ENCODE assay signal across 1 cellular context in the genomic region with DNA sequence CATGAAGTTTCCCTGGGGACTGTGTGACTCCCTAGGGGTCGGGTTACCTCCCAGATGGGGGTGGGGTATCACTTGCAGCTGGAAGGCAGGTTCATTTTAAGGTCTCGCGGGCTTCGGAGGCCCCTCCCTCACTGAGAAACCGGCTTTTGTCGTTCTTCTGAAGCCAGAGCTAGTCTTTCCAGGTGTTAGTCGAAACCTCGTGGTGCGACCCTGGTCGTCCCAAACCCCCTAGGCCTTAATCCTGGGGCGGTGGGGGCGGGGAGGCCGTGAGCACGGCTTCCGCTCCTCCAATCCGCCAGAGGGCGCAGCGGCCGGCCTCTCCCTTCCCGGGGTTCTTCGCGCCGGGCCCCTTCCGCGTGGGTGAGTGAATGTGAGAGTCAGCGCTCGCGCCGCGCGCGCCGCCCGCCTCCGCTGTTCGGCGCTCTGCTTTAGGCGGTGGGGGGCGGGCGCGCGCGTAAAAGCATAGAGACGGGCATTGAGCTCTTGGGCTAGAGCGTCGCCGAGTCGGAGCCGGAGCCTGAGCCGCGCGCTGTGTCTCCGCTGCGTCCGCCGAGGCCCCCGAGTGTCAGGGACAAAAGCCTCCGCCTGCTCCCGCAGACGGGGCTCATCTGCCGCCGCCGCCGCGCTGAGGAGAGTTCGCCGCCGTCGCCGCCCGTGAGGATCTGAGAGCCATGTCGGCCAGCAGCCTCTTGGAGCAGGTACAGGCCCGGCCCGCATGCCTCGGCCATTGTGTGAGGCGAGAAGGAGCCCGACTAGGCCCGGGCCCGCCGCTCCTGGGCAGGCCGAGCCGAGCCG.
TF ChIP-seq lines count a peak whose summit lies in the region.

A gene (plus strand): TSS at position 491 of the 795 bp plus-strand sequence. CDS start 181 bp downstream, at position 672.

TF ChIP-seq in HepG2, 621 proteins besides CTCF, POLR2A, EP300 and RAD21 (continued from another document and continues in another):
- TF ChIP-seq PPARG (CRISPR knock-in tag; conservative IDR thresholded peaks at IDR 0.05) (0 out of 2 replicates have a peak, but pooled peaks have one; percentile 29), RFXAP (CRISPR knock-in tag; IDR thresholded peaks at IDR 0.05; ENCODE audit: borderline replicate concordance) (peak; percentile 57; the same call in 1 of the 2 replicates), FOXC1 (CRISPR knock-in tag; IDR thresholded peaks at IDR 0.05; ENCODE audit: borderline replicate concordance) (peak; percentile 38; the same call in 1 of the 2 replicates), FOXK1 (CRISPR knock-in tag; IDR thresholded peaks at IDR 0.05; ENCODE audit: borderline replicate concordance, low read depth) (peak; percentile 64), NR2F1 (CRISPR knock-in tag; IDR thresholded peaks at IDR 0.05) (0 out of 4 replicates have a peak, but pooled peaks of 1 of the 2 experiments have one; percentile 19), NAIF1 (CRISPR knock-in tag; IDR thresholded peaks at IDR 0.05; ENCODE audit: borderline replicate concordance) (peak; percentile 76), CEBPG (CRISPR knock-in tag; IDR thresholded peaks at IDR 0.05) (peak; percentile 7; the same call in 1 of the 2 replicates), ZNF749 (CRISPR knock-in tag; IDR thresholded peaks at IDR 0.05; ENCODE audit: borderline replicate concordance) (0 out of 2 replicates have a peak, but pooled peaks have one; percentile 59), TOPORS (CRISPR knock-in tag; IDR thresholded peaks at IDR 0.05) (no peak; the same call in none of the 2 replicates), ZBTB42 (CRISPR knock-in tag; IDR thresholded peaks at IDR 0.05) (no peak; the same call in none of the 2 replicates), MAZ (IDR thresholded peaks at IDR 0.05; ENCODE audit: borderline replicate concordance, low read depth, low read length) (peak; percentile 91; the same call in 1 of the 2 replicates), MAZ (CRISPR knock-in tag; IDR thresholded peaks at IDR 0.05; ENCODE audit: low read depth) (peak; percentile 89)
- TF ChIP-seq, protein P1, sequence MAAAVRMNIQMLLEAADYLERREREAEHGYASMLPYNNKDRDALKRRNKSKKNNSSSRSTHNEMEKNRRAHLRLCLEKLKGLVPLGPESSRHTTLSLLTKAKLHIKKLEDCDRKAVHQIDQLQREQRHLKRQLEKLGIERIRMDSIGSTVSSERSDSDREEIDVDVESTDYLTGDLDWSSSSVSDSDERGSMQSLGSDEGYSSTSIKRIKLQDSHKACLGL (CRISPR knock-in tag; IDR thresholded peaks at IDR 0.05), result peak; percentile 53; the same call in 1 of the 2 replicates
- TF ChIP-seq, protein P2, sequence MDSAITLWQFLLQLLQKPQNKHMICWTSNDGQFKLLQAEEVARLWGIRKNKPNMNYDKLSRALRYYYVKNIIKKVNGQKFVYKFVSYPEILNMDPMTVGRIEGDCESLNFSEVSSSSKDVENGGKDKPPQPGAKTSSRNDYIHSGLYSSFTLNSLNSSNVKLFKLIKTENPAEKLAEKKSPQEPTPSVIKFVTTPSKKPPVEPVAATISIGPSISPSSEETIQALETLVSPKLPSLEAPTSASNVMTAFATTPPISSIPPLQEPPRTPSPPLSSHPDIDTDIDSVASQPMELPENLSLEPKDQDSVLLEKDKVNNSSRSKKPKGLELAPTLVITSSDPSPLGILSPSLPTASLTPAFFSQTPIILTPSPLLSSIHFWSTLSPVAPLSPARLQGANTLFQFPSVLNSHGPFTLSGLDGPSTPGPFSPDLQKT (CRISPR knock-in tag; IDR thresholded peaks at IDR 0.05; ENCODE audit: borderline replicate concordance), result no peak
- TF ChIP-seq, protein P3, sequence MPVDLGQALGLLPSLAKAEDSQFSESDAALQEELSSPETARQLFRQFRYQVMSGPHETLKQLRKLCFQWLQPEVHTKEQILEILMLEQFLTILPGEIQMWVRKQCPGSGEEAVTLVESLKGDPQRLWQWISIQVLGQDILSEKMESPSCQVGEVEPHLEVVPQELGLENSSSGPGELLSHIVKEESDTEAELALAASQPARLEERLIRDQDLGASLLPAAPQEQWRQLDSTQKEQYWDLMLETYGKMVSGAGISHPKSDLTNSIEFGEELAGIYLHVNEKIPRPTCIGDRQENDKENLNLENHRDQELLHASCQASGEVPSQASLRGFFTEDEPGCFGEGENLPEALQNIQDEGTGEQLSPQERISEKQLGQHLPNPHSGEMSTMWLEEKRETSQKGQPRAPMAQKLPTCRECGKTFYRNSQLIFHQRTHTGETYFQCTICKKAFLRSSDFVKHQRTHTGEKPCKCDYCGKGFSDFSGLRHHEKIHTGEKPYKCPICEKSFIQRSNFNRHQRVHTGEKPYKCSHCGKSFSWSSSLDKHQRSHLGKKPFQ (CRISPR knock-in tag; IDR thresholded peaks at IDR 0.05; ENCODE audit: insufficient replicate concordance), result peak; percentile 32
- TF ChIP-seq, protein P4, sequence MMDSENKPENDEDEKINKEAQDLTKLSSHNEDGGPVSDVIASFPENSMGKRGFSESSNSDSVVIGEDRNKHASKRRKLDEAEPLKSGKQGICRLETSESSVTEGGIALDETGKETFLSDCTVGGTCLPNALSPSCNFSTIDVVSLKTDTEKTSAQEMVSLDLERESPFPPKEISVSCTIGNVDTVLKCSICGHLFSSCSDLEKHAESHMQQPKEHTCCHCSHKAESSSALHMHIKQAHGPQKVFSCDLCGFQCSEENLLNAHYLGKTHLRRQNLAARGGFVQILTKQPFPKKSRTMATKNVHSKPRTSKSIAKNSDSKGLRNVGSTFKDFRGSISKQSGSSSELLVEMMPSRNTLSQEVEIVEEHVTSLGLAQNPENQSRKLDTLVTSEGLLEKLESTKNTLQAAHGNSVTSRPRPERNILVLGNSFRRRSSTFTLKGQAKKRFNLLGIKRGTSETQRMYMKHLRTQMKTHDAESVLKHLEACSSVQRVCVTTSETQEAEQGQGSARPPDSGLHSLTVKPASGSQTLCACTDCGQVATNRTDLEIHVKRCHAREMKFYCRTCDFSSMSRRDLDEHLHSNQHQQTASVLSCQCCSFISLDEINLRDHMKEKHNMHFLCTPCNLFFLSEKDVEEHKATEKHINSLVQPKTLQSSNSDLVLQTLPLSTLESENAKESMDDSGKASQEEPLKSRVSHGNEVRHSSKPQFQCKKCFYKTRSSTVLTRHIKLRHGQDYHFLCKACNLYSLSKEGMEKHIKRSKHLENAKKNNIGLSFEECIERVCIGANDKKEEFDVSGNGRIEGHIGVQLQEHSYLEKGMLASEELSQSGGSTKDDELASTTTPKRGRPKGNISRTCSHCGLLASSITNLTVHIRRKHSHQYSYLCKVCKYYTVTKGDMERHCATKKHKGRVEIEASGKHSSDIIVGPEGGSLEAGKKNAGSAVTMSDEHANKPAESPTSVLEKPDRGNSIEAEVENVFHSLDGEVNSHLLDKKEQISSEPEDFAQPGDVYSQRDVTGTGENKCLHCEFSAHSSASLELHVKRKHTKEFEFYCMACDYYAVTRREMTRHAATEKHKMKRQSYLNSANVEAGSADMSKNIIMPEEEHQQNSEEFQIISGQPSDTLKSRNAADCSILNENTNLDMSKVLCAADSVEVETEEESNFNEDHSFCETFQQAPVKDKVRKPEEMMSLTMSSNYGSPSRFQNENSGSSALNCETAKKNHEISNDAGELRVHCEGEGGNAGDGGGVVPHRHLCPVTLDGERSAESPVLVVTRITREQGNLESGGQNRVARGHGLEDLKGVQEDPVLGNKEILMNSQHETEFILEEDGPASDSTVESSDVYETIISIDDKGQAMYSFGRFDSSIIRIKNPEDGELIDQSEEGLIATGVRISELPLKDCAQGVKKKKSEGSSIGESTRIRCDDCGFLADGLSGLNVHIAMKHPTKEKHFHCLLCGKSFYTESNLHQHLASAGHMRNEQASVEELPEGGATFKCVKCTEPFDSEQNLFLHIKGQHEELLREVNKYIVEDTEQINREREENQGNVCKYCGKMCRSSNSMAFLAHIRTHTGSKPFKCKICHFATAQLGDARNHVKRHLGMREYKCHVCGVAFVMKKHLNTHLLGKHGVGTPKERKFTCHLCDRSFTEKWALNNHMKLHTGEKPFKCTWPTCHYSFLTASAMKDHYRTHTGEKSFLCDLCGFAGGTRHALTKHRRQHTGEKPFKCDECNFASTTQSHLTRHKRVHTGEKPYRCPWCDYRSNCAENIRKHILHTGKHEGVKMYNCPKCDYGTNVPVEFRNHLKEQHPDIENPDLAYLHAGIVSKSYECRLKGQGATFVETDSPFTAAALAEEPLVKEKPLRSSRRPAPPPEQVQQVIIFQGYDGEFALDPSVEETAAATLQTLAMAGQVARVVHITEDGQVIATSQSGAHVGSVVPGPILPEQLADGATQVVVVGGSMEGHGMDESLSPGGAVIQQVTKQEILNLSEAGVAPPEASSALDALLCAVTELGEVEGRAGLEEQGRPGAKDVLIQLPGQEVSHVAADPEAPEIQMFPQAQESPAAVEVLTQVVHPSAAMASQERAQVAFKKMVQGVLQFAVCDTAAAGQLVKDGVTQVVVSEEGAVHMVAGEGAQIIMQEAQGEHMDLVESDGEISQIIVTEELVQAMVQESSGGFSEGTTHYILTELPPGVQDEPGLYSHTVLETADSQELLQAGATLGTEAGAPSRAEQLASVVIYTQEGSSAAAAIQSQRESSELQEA (CRISPR knock-in tag; IDR thresholded peaks at IDR 0.05; ENCODE audit: not compliant biosample characterization), result peak; percentile 53
- TF ChIP-seq, protein P5, sequence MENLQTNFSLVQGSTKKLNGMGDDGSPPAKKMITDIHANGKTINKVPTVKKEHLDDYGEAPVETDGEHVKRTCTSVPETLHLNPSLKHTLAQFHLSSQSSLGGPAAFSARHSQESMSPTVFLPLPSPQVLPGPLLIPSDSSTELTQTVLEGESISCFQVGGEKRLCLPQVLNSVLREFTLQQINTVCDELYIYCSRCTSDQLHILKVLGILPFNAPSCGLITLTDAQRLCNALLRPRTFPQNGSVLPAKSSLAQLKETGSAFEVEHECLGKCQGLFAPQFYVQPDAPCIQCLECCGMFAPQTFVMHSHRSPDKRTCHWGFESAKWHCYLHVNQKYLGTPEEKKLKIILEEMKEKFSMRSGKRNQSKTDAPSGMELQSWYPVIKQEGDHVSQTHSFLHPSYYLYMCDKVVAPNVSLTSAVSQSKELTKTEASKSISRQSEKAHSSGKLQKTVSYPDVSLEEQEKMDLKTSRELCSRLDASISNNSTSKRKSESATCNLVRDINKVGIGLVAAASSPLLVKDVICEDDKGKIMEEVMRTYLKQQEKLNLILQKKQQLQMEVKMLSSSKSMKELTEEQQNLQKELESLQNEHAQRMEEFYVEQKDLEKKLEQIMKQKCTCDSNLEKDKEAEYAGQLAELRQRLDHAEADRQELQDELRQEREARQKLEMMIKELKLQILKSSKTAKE (CRISPR knock-in tag; IDR thresholded peaks at IDR 0.05; ENCODE audit: borderline replicate concordance), result peak; percentile 26; the same call in 1 of the 2 replicates
- TF ChIP-seq, protein P6, sequence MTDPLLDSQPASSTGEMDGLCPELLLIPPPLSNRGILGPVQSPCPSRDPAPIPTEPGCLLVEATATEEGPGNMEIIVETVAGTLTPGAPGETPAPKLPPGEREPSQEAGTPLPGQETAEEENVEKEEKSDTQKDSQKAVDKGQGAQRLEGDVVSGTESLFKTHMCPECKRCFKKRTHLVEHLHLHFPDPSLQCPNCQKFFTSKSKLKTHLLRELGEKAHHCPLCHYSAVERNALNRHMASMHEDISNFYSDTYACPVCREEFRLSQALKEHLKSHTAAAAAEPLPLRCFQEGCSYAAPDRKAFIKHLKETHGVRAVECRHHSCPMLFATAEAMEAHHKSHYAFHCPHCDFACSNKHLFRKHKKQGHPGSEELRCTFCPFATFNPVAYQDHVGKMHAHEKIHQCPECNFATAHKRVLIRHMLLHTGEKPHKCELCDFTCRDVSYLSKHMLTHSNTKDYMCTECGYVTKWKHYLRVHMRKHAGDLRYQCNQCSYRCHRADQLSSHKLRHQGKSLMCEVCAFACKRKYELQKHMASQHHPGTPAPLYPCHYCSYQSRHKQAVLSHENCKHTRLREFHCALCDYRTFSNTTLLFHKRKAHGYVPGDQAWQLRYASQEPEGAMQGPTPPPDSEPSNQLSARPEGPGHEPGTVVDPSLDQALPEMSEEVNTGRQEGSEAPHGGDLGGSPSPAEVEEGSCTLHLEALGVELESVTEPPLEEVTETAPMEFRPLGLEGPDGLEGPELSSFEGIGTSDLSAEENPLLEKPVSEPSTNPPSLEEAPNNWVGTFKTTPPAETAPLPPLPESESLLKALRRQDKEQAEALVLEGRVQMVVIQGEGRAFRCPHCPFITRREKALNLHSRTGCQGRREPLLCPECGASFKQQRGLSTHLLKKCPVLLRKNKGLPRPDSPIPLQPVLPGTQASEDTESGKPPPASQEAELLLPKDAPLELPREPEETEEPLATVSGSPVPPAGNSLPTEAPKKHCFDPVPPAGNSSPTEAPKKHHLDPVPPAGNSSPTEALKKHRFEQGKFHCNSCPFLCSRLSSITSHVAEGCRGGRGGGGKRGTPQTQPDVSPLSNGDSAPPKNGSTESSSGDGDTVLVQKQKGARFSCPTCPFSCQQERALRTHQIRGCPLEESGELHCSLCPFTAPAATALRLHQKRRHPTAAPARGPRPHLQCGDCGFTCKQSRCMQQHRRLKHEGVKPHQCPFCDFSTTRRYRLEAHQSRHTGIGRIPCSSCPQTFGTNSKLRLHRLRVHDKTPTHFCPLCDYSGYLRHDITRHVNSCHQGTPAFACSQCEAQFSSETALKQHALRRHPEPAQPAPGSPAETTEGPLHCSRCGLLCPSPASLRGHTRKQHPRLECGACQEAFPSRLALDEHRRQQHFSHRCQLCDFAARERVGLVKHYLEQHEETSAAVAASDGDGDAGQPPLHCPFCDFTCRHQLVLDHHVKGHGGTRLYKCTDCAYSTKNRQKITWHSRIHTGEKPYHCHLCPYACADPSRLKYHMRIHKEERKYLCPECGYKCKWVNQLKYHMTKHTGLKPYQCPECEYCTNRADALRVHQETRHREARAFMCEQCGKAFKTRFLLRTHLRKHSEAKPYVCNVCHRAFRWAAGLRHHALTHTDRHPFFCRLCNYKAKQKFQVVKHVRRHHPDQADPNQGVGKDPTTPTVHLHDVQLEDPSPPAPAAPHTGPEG (CRISPR knock-in tag; IDR thresholded peaks at IDR 0.05), result peak; percentile 68
- TF ChIP-seq, protein P7, sequence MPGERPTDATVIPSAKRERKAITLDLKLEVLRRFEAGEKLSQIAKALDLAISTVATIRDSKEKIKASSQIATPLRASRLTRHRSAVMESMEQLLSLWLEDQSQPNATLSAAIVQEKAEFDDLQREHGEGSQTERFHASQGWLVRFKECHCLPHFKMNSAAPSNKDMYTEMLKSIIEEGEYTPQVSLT (CRISPR knock-in tag; IDR thresholded peaks at IDR 0.05; ENCODE audit: borderline replicate concordance, low read depth), result no peak
